In genomic region chr6:112180095-112180820, GRCh38 we compare ENCODE assay signal across 8 cellular contexts.
A peak's percentile ranks its signal among the peaks of the same experiment; 100 is the strongest.
DNase-seq lines count a peak whose midpoint lies in the region; ATAC-seq and TF ChIP-seq lines count a peak whose summit lies in the region.

No MANE protein-coding gene starts in this region.

- TF ChIP-seq CTCF in glutamatergic neuron (IDR thresholded peaks at IDR 0.05; ENCODE audit: partially characterized antibody, unreplicated experiment) = peak; percentile 67

- H3K9me3 Mint-ChIP-seq in activated naive CD4-positive, alpha-beta T cell treated with anti-CD3 and anti-CD28 coated beads for 36 hours = no peaks in the 10 kb centered on the region
- no peaks in the 10 kb centered on the region for H3K9me3 Mint-ChIP-seq in glutamatergic neuron (ENCODE audit: unreplicated experiment)

- CTCF ChIA-PET in activated naive CD4-positive, alpha-beta T cell treated with anti-CD3 and anti-CD28 coated beads for 36 hours (lab: Charles Lee) = interaction anchor here (0.6 to 4.4 kb wide), 39 partner anchors 10 to 1729 kb away, joined by 3 to 56 read pairs (median 4); partner anchors contain the start of genes FAM229B and TUBE1

- intact Hi-C loops in activated naive CD4-positive, alpha-beta T cell treated with anti-CD3 and anti-CD28 coated beads for 36 hours (cut with micrococcal nuclease) = loop anchor here (1.0 to 10.0 kb wide), 7 partner anchors 77 to 1729 kb away; no protein-coding TSS in a partner anchor

- H3K27me3 Mint-ChIP-seq in activated naive CD4-positive, alpha-beta T cell treated with anti-CD3 and anti-CD28 coated beads for 36 hours (ENCODE audit: low read depth) = no peaks in the 10 kb centered on the region
- no peaks in the 10 kb centered on the region for H3K27me3 Mint-ChIP-seq in glutamatergic neuron (ENCODE audit: unreplicated experiment)

- H3K36me3 Mint-ChIP-seq in activated naive CD4-positive, alpha-beta T cell treated with anti-CD3 and anti-CD28 coated beads for 36 hours (ENCODE audit: low read depth) = no peaks in the 10 kb centered on the region
- no peaks in the 10 kb centered on the region for H3K36me3 Mint-ChIP-seq in glutamatergic neuron (ENCODE audit: unreplicated experiment)

- DNase-seq in DMS53 treated with DMSO at 0.1 percent for 48 hours (lab: John Stamatoyannopoulos, UW; ENCODE audit: unreplicated experiment) = peak; percentile 72
- DNase-seq in HS-5 (ENCODE audit: low read depth) = peak; percentile 68
- peak; percentile 95 for DNase-seq in NCI-H82 (lab: John Stamatoyannopoulos, UW)
- DNase-seq in activated naive CD4-positive, alpha-beta T cell treated with anti-CD3 and anti-CD28 coated beads for 36 hours = peak; percentile 69
- no peak for DNase-seq in glutamatergic neuron
- DNase-seq in putamen (ENCODE audit: low spot score) = peak; percentile 77
- no peak for DNase-seq in GM19240 (ENCODE audit: insufficient read length, low spot score)

- H3K27ac Mint-ChIP-seq in activated naive CD4-positive, alpha-beta T cell treated with anti-CD3 and anti-CD28 coated beads for 36 hours = no peak overlapping the region
- H3K27ac Mint-ChIP-seq in glutamatergic neuron (ENCODE audit: unreplicated experiment) = no peak overlapping the region

- ATAC-seq in GM19463 (IDR thresholded peaks at IDR 0.05; ENCODE audit: unreplicated experiment) = peak; percentile 79

- no peaks in the 10 kb centered on the region for H3K4me1 Mint-ChIP-seq in activated naive CD4-positive, alpha-beta T cell treated with anti-CD3 and anti-CD28 coated beads for 36 hours (ENCODE audit: low read depth)
- H3K4me1 Mint-ChIP-seq in glutamatergic neuron (ENCODE audit: low read depth, unreplicated experiment) = no peaks in the 10 kb centered on the region

- H3K4me3 Mint-ChIP-seq in activated naive CD4-positive, alpha-beta T cell treated with anti-CD3 and anti-CD28 coated beads for 36 hours = no peak overlapping the region
- H3K4me3 Mint-ChIP-seq in glutamatergic neuron (ENCODE audit: unreplicated experiment) = no peak overlapping the region

Comparison
In these comparisons a context has a peak if more than half of its experiments do, and no peak if none do; other contexts are left out.
1. DNase-seq: peak in DMS53 treated with DMSO at 0.1 percent for 48 hours (single experiment), HS-5 (single experiment), NCI-H82 (single experiment), activated naive CD4-positive, alpha-beta T cell treated with anti-CD3 and anti-CD28 coated beads for 36 hours (single experiment) and putamen (single experiment); none in glutamatergic neuron (single experiment) and GM19240 (single experiment).